In the genomic region with DNA sequence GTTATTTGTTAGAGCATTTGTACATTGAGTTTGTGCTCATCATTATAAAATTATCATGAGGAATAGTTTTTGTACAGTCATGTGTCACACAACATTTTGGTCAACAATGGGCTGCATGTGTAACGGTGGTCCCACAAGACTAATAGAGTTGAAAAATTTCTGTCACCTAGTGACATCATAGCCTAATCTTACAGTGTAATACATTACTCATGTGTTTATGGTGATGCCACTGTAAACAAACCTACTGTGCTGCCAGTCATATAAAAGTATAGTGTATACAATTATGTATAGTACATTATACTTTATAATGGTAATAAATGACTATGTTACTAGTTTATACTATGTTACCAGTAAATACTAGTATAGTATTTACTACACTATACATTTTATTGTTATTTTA, we compare ENCODE assay signal across 2 cellular contexts.
A peak's percentile ranks its signal among the peaks of the same experiment; 100 is the strongest.
TF ChIP-seq lines count a peak whose summit lies in the region.

No MANE protein-coding gene starts in this region.

TF ChIP-seq in HepG2, 621 proteins besides CTCF, POLR2A, EP300 and RAD21 (continued from another document):
- TF ChIP-seq, protein P1, sequence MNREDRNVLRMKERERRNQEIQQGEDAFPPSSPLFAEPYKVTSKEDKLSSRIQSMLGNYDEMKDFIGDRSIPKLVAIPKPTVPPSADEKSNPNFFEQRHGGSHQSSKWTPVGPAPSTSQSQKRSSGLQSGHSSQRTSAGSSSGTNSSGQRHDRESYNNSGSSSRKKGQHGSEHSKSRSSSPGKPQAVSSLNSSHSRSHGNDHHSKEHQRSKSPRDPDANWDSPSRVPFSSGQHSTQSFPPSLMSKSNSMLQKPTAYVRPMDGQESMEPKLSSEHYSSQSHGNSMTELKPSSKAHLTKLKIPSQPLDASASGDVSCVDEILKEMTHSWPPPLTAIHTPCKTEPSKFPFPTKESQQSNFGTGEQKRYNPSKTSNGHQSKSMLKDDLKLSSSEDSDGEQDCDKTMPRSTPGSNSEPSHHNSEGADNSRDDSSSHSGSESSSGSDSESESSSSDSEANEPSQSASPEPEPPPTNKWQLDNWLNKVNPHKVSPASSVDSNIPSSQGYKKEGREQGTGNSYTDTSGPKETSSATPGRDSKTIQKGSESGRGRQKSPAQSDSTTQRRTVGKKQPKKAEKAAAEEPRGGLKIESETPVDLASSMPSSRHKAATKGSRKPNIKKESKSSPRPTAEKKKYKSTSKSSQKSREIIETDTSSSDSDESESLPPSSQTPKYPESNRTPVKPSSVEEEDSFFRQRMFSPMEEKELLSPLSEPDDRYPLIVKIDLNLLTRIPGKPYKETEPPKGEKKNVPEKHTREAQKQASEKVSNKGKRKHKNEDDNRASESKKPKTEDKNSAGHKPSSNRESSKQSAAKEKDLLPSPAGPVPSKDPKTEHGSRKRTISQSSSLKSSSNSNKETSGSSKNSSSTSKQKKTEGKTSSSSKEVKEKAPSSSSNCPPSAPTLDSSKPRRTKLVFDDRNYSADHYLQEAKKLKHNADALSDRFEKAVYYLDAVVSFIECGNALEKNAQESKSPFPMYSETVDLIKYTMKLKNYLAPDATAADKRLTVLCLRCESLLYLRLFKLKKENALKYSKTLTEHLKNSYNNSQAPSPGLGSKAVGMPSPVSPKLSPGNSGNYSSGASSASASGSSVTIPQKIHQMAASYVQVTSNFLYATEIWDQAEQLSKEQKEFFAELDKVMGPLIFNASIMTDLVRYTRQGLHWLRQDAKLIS (CRISPR knock-in tag; IDR thresholded peaks at IDR 0.05), result no peak
- TF ChIP-seq GPN1 (CRISPR knock-in tag; IDR thresholded peaks at IDR 0.05; ENCODE audit: borderline replicate concordance), result no peak
- no peak for TF ChIP-seq NCOA5 (CRISPR knock-in tag; IDR thresholded peaks at IDR 0.05)
- peak; percentile 56 for TF ChIP-seq CREB1 (IDR thresholded peaks at IDR 0.05)
- TF ChIP-seq CREB1 (CRISPR knock-in tag; IDR thresholded peaks at IDR 0.05), result no peak
- TF ChIP-seq, protein P2, sequence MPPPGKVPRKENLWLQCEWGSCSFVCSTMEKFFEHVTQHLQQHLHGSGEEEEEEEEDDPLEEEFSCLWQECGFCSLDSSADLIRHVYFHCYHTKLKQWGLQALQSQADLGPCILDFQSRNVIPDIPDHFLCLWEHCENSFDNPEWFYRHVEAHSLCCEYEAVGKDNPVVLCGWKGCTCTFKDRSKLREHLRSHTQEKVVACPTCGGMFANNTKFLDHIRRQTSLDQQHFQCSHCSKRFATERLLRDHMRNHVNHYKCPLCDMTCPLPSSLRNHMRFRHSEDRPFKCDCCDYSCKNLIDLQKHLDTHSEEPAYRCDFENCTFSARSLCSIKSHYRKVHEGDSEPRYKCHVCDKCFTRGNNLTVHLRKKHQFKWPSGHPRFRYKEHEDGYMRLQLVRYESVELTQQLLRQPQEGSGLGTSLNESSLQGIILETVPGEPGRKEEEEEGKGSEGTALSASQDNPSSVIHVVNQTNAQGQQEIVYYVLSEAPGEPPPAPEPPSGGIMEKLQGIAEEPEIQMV (CRISPR knock-in tag; IDR thresholded peaks at IDR 0.05; ENCODE audit: low read depth), result no peak
TF ChIP-seq in HepG2: peak in this region for 1.

TF ChIP-seq in HEK293, 187 proteins besides CTCF, POLR2A, EP300 and RAD21:
- TF ChIP-seq, protein P3, sequence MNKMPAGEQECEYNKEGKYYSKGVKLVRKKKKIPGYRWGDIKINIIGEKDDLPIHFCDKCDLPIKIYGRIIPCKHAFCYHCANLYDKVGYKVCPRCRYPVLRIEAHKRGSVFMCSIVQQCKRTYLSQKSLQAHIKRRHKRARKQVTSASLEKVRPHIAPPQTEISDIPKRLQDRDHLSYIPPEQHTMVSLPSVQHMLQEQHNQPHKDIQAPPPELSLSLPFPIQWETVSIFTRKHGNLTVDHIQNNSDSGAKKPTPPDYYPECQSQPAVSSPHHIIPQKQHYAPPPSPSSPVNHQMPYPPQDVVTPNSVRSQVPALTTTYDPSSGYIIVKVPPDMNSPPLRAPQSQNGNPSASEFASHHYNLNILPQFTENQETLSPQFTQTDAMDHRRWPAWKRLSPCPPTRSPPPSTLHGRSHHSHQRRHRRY (tag by site-specific recombination; IDR thresholded peaks at IDR 0.05), result no peak
- TF ChIP-seq, protein P4, sequence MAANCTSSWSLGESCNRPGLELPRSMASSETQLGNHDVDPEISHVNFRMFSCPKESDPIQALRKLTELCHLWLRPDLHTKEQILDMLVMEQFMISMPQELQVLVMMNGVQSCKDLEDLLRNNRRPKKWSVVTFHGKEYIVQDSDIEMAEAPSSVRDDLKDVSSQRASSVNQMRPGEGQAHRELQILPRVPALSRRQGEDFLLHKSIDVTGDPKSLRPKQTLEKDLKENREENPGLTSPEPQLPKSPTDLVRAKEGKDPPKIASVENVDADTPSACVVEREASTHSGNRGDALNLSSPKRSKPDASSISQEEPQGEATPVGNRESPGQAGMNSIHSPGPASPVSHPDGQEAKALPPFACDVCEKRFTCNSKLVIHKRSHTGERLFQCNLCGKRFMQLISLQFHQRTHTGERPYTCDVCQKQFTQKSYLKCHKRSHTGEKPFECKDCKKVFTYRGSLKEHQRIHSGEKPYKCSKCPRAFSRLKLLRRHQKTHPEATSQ (tag by site-specific recombination; IDR thresholded peaks at IDR 0.05), result no peak
- TF ChIP-seq, protein P5, sequence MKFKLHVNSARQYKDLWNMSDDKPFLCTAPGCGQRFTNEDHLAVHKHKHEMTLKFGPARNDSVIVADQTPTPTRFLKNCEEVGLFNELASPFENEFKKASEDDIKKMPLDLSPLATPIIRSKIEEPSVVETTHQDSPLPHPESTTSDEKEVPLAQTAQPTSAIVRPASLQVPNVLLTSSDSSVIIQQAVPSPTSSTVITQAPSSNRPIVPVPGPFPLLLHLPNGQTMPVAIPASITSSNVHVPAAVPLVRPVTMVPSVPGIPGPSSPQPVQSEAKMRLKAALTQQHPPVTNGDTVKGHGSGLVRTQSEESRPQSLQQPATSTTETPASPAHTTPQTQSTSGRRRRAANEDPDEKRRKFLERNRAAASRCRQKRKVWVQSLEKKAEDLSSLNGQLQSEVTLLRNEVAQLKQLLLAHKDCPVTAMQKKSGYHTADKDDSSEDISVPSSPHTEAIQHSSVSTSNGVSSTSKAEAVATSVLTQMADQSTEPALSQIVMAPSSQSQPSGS (tag by site-specific recombination; IDR thresholded peaks at IDR 0.05; ENCODE audit: low read depth), result peak; percentile 73
- TF ChIP-seq SP3 (tag by site-specific recombination; IDR thresholded peaks at IDR 0.05) (no peak), ZNF544 (tag by site-specific recombination; IDR thresholded peaks at IDR 0.05) (no peak), ZXDB (tag by site-specific recombination; IDR thresholded peaks at IDR 0.05) (no peak), ZNF132 (tag by site-specific recombination; IDR thresholded peaks at IDR 0.05; ENCODE audit: borderline replicate concordance) (no peak), ZNF175 (tag by site-specific recombination; IDR thresholded peaks at IDR 0.05) (no peak), ZNF629 (tag by site-specific recombination; IDR thresholded peaks at IDR 0.05) (peak; percentile 74), ZNF423 (tag by site-specific recombination; IDR thresholded peaks at IDR 0.05) (no peak), ZNF394 (tag by site-specific recombination; IDR thresholded peaks at IDR 0.05; ENCODE audit: borderline replicate concordance) (no peak), FEZF1 (tag by site-specific recombination; IDR thresholded peaks at IDR 0.05) (no peak)
- TF ChIP-seq, protein P6, sequence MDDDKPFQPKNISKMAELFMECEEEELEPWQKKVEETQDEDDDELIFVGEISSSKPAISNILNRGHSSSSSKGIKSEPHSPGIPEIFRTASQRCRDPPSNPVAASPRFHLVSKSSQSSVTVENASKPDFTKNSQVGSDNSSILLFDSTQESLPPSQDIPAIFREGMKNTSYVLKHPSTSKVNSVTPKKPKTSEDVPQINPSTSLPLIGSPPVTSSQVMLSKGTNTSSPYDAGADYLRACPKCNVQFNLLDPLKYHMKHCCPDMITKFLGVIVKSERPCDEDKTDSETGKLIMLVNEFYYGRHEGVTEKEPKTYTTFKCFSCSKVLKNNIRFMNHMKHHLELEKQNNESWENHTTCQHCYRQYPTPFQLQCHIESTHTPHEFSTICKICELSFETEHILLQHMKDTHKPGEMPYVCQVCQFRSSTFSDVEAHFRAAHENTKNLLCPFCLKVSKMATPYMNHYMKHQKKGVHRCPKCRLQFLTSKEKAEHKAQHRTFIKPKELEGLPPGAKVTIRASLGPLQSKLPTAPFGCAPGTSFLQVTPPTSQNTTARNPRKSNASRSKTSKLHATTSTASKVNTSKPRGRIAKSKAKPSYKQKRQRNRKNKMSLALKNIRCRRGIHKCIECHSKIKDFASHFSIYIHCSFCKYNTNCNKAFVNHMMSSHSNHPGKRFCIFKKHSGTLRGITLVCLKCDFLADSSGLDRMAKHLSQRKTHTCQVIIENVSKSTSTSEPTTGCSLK (tag by site-specific recombination; IDR thresholded peaks at IDR 0.05), result no peak
- TF ChIP-seq, protein P7, sequence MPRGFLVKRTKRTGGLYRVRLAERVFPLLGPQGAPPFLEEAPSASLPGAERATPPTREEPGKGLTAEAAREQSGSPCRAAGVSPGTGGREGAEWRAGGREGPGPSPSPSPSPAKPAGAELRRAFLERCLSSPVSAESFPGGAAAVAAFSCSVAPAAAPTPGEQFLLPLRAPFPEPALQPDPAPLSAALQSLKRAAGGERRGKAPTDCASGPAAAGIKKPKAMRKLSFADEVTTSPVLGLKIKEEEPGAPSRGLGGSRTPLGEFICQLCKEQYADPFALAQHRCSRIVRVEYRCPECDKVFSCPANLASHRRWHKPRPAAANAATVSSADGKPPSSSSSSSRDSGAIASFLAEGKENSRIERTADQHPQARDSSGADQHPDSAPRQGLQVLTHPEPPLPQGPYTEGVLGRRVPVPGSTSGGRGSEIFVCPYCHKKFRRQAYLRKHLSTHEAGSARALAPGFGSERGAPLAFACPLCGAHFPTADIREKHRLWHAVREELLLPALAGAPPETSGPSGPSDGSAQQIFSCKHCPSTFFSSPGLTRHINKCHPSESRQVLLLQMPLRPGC (tag by site-specific recombination; IDR thresholded peaks at IDR 0.05), result no peak
- TF ChIP-seq, protein P8, sequence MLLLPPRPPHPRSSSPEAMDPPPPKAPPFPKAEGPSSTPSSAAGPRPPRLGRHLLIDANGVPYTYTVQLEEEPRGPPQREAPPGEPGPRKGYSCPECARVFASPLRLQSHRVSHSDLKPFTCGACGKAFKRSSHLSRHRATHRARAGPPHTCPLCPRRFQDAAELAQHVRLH (tag by site-specific recombination; IDR thresholded peaks at IDR 0.05), result no peak
- TF ChIP-seq, protein P9, sequence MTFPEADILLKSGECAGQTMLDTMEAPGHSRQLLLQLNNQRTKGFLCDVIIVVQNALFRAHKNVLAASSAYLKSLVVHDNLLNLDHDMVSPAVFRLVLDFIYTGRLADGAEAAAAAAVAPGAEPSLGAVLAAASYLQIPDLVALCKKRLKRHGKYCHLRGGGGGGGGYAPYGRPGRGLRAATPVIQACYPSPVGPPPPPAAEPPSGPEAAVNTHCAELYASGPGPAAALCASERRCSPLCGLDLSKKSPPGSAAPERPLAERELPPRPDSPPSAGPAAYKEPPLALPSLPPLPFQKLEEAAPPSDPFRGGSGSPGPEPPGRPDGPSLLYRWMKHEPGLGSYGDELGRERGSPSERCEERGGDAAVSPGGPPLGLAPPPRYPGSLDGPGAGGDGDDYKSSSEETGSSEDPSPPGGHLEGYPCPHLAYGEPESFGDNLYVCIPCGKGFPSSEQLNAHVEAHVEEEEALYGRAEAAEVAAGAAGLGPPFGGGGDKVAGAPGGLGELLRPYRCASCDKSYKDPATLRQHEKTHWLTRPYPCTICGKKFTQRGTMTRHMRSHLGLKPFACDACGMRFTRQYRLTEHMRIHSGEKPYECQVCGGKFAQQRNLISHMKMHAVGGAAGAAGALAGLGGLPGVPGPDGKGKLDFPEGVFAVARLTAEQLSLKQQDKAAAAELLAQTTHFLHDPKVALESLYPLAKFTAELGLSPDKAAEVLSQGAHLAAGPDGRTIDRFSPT (tag by site-specific recombination; IDR thresholded peaks at IDR 0.05), result no peak
- TF ChIP-seq, protein P10, sequence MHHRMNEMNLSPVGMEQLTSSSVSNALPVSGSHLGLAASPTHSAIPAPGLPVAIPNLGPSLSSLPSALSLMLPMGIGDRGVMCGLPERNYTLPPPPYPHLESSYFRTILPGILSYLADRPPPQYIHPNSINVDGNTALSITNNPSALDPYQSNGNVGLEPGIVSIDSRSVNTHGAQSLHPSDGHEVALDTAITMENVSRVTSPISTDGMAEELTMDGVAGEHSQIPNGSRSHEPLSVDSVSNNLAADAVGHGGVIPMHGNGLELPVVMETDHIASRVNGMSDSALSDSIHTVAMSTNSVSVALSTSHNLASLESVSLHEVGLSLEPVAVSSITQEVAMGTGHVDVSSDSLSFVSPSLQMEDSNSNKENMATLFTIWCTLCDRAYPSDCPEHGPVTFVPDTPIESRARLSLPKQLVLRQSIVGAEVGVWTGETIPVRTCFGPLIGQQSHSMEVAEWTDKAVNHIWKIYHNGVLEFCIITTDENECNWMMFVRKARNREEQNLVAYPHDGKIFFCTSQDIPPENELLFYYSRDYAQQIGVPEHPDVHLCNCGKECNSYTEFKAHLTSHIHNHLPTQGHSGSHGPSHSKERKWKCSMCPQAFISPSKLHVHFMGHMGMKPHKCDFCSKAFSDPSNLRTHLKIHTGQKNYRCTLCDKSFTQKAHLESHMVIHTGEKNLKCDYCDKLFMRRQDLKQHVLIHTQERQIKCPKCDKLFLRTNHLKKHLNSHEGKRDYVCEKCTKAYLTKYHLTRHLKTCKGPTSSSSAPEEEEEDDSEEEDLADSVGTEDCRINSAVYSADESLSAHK (tag by site-specific recombination; IDR thresholded peaks at IDR 0.05), result no peak
TF ChIP-seq in HEK293: peak in this region for 2.
